In genomic region chr20:46402236-46402886, GRCh38 we compare ENCODE assay signal across 8 cellular contexts. TPM values are rescaled to one million over a fixed set of nuclear protein-coding genes. Genes with fewer than 3 reads are reported as not detected.
DNase-seq lines count a peak whose midpoint lies in the region; ATAC-seq and TF ChIP-seq lines count a peak whose summit lies in the region.

No MANE protein-coding gene starts in this region.

- 42 to 46% methylated on average over 3 of the region's 3 CpGs for WGBS in sigmoid colon, 2 donors

- TF ChIP-seq CTCF in DND-41 (IDR thresholded peaks at IDR 0.05; ENCODE audit: borderline replicate concordance, extremely low read depth, low read length, poor library complexity, severe bottlenecking) (no peak), WERI-Rb-1 (IDR thresholded peaks at IDR 0.05; ENCODE audit: low read depth, low read length) (no peak), sigmoid colon (IDR thresholded peaks at IDR 0.05) (no peak)

- H3K4me2 ChIP-seq in DND-41 (ENCODE audit: insufficient read depth, low read length): no peak overlapping the region

- H3K79me2 ChIP-seq in DND-41 (ENCODE audit: insufficient read depth, low read length): peaks cover 80% of the 10 kb centered on the region

- no peak for TF ChIP-seq EP300 in sigmoid colon (IDR thresholded peaks at IDR 0.05)

- H3K27me3 ChIP-seq in DND-41 (ENCODE audit: insufficient read depth, low read length, poor library complexity) (no peaks in the 10 kb centered on the region), WERI-Rb-1 (ENCODE audit: insufficient read depth, low read depth, severe bottlenecking) (no peaks in the 10 kb centered on the region), sigmoid colon (no peaks in the 10 kb centered on the region)

- H3K9ac ChIP-seq in DND-41 (ENCODE audit: low read depth, low read length): peak overlapping the region; percentile 12; the same call in 1 of the 2 replicates

- peaks cover 32% of the 10 kb centered on the region for H3K4me1 ChIP-seq in DND-41 (ENCODE audit: insufficient read depth, low read length)
- H3K4me1 ChIP-seq in sigmoid colon: peaks cover 0 to 79% (median 67%) of the 10 kb centered on the region in 4 donors

- H3K9me3 ChIP-seq in DND-41 (ENCODE audit: insufficient read depth, low read length, severe bottlenecking) (no peaks in the 10 kb centered on the region), WERI-Rb-1 (ENCODE audit: severe bottlenecking) (no peaks in the 10 kb centered on the region), sigmoid colon (no peaks in the 10 kb centered on the region)

- DNase-seq in DND-41 (no peak), WERI-Rb-1 (no peak), fibroblast of peridontal ligament (ENCODE audit: extremely low read depth) (peak; percentile 70), sigmoid colon (no peak), erythroblast (lab: John Stamatoyannopoulos, UW) (no peak), NCI-H748 (lab: John Stamatoyannopoulos, UW; ENCODE audit: unreplicated experiment) (no peak)

- H2AFZ ChIP-seq in DND-41 (ENCODE audit: low read depth, low read length): no peak overlapping the region

- intact Hi-C loops in sigmoid colon (cut with DNase I): no loop called here

- H3K36me3 ChIP-seq in DND-41 (ENCODE audit: insufficient read depth, low read length): peaks cover 20% of the 10 kb centered on the region
- H3K36me3 ChIP-seq in WERI-Rb-1: peaks cover 24% of the 10 kb centered on the region
- peaks cover 0 to 12% (median 4%) of the 10 kb centered on the region in 4 donors for H3K36me3 ChIP-seq in sigmoid colon

- ATAC-seq in DND-41 (ENCODE audit: insufficient read depth, low read depth) (no peak), HG02588 (IDR thresholded peaks at IDR 0.05; ENCODE audit: unreplicated experiment) (no peak), GM18519 (IDR thresholded peaks at IDR 0.05; ENCODE audit: low FRiP score, unreplicated experiment) (no peak)

- no peak overlapping the region for H3K4me3 ChIP-seq in DND-41 (ENCODE audit: low read depth in 1 of 2, low read length in 2 of 2)
- no peak overlapping the region for H3K4me3 ChIP-seq in WERI-Rb-1 (ENCODE audit: low read depth, low read length)
- no peak overlapping the region for H3K4me3 ChIP-seq in sigmoid colon

- TF ChIP-seq POLR2A in sigmoid colon (IDR thresholded peaks at IDR 0.05): no peak
- no peak for TF ChIP-seq POLR2A in erythroblast (IDR thresholded peaks at IDR 0.05; ENCODE audit: low read length)

- H4K20me1 ChIP-seq in DND-41 (ENCODE audit: insufficient read depth, low read length): peaks cover 68% of the 10 kb centered on the region

- no peak overlapping the region for H3K27ac ChIP-seq in DND-41 (ENCODE audit: low read length)
- H3K27ac ChIP-seq in WERI-Rb-1: peak overlapping the region; percentile 71; the same call in 1 of the 2 replicates
- H3K27ac ChIP-seq in sigmoid colon: peak overlapping the region; percentile 53 to 79 (median 70)

RNA-seq across cellular contexts. Expression of gene ELMO2, which starts 4.1 kb away (rescaled TPM):
- 10 to 100 TPM; 40.3 to 52.1 (median 46.2) TPM for total RNA-seq in sigmoid colon
- polyA plus RNA-seq in sigmoid colon: 10 to 100 TPM; 13.2 to 19.2 (median 13.8) TPM
